In the genomic region with DNA sequence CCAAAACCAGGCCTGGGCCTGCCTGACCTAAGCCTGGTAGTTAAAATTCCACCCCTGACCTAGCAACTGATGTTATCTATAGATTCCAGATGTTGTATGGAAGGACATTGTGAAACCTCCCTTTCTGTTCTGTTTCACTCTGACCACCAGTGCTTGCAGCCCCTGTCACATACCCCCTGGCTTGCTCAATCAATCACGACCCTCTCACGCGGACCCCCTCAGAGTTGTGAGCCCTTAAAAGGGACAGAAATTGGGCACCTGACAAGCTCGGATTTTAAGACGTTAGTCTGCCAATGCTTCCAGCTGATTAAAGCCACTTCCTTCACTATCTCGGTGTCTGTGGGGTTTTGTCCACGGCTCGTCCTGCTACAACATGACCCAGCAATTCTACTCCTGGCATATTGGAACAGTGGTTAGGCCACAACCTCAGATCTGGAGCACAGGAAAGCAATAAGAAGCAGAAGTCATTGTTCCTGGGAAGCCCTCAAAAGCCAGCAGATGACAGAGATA, we compare ENCODE assay signal across 26 cellular contexts. TPM values are rescaled to one million over a fixed set of nuclear protein-coding genes. Genes with fewer than 3 reads are reported as not detected.
"Had no signal": no experiment of that assay in that cellular context is flagged by ENCODE, and none has a peak within 500 bp of the region (broad histone marks: within the 10 kb centered on the region; RNA-seq: fewer than 3 reads in every experiment).

No MANE protein-coding gene starts in this region.

- H3K27ac Mint-ChIP-seq: activated B cell treated with CpG ODN at 0.5 μM for 24 hours; activated CD4-positive, alpha-beta memory T cell treated with anti-CD3 and anti-CD28 coated beads for 36 hours; activated naive CD8-positive, alpha-beta T cell; activated T-helper 1 cell treated with anti-CD3 and anti-CD28 coated beads, Interleukin-12 subunit alpha, Interleukin-12 subunit beta, Interleukin-2, Interleukin-4 antibody, amounts not matched to agents 30 ng/mL and 10 ng/mL and 1 ng/mL, durations not matched to agents 14 hours and 24 hours and 36 hours; naive thymus-derived CD8-positive, alpha-beta T cell had no signal

- H3K4me3 Mint-ChIP-seq: activated B cell treated with CpG ODN at 0.5 μM for 24 hours; activated CD4-positive, alpha-beta memory T cell treated with anti-CD3 and anti-CD28 coated beads for 36 hours; activated naive CD8-positive, alpha-beta T cell; activated T-helper 1 cell treated with anti-CD3 and anti-CD28 coated beads, Interleukin-12 subunit alpha, Interleukin-12 subunit beta, Interleukin-2, Interleukin-4 antibody, amounts not matched to agents 30 ng/mL and 10 ng/mL and 1 ng/mL, durations not matched to agents 14 hours and 24 hours and 36 hours; naive thymus-derived CD8-positive, alpha-beta T cell had no signal

- H3K36me3 Mint-ChIP-seq: activated CD4-positive, alpha-beta memory T cell treated with anti-CD3 and anti-CD28 coated beads for 36 hours; naive thymus-derived CD8-positive, alpha-beta T cell had no signal

- FAIRE-seq: endothelial cell of umbilical vein had no signal

- H3K4me1 Mint-ChIP-seq: activated B cell treated with CpG ODN at 0.5 μM for 24 hours had no signal

- H3K9me3 ChIP-seq: esophagus squamous epithelium, prostate gland, right atrium auricular region, thyroid gland had no signal

- H3K36me3 ChIP-seq: cardiac muscle cell, esophagus squamous epithelium, prostate gland, right atrium auricular region, thyroid gland had no signal

- H3K9me3 Mint-ChIP-seq: activated B cell treated with CpG ODN at 0.5 μM for 24 hours; activated CD4-positive, alpha-beta memory T cell treated with anti-CD3 and anti-CD28 coated beads for 36 hours; activated T-helper 1 cell treated with anti-CD3 and anti-CD28 coated beads, Interleukin-12 subunit alpha, Interleukin-12 subunit beta, Interleukin-2, Interleukin-4 antibody, amounts not matched to agents 30 ng/mL and 10 ng/mL and 1 ng/mL, durations not matched to agents 14 hours and 24 hours and 36 hours had no signal

- H3K79me2 ChIP-seq: hepatocyte had no signal

- H3K4me3 ChIP-seq: cardiac muscle cell, esophagus squamous epithelium, hepatocyte, prostate gland, right atrium auricular region, thyroid gland had no signal

- H3K4me2 ChIP-seq: hepatocyte had no signal

- ATAC-seq: left cardiac atrium; naive thymus-derived CD8-positive, alpha-beta T cell had no signal

- DNase-seq: activated B cell treated with CpG ODN at 0.5 μM for 24 hours; activated CD4-positive, alpha-beta memory T cell treated with anti-CD3 and anti-CD28 coated beads for 36 hours; activated CD4-positive, alpha-beta T cell treated with anti-CD3 and anti-CD28 coated beads for 4 hours; activated T-cell treated with anti-CD3 and anti-CD28 coated beads for 4 hours; amniotic stem cell; dermis blood vessel endothelial cell; effector memory CD4-positive, alpha-beta T cell; esophagus squamous epithelium; left cardiac atrium; mesendoderm; naive thymus-derived CD8-positive, alpha-beta T cell; stimulated activated CD4-positive, alpha-beta T cell treated with anti-CD3 and anti-CD28 coated beads, Interleukin-12 subunit alpha, Interleukin-12 subunit beta, amount 100 ng/mL, for 4 hours; stimulated activated CD4-positive, alpha-beta T cell treated with anti-CD3 and anti-CD28 coated beads, Interleukin-1b, Interleukin-23, amount 100 ng/mL, for 48 hours; stimulated activated CD8-positive, alpha-beta memory T cell treated with anti-CD3 and anti-CD28 coated beads, Interleukin-4, amount 100 ng/mL, for 48 hours; stimulated activated naive CD4-positive, alpha-beta T cell; thyroid gland had no signal

- H3K4me1 ChIP-seq: esophagus squamous epithelium, prostate gland, right atrium auricular region, thyroid gland had no signal

- H3K27me3 ChIP-seq: cardiac muscle cell, esophagus squamous epithelium, hepatocyte, right atrium auricular region, thyroid gland had no signal

- H3K27ac ChIP-seq: cardiac muscle cell, esophagus squamous epithelium, hepatocyte, prostate gland, right atrium auricular region, thyroid gland had no signal

- H2AFZ ChIP-seq: hepatocyte had no signal

RNA-seq across cellular contexts. Expression of gene LHFPL4, which starts 36.7 kb away (rescaled TPM):
- total RNA-seq: activated B cell treated with CpG ODN at 0.5 μM for 24 hours; activated CD4-positive, alpha-beta memory T cell treated with anti-CD3 and anti-CD28 coated beads for 36 hours; activated T-helper 1 cell treated with anti-CD3 and anti-CD28 coated beads, Interleukin-12 subunit alpha, Interleukin-12 subunit beta, Interleukin-2, Interleukin-4 antibody, amounts not matched to agents 30 ng/mL and 10 ng/mL and 1 ng/mL, durations not matched to agents 14 hours and 24 hours and 36 hours; cardiac muscle cell; chondrocyte; dermis blood vessel endothelial cell; endothelial cell of umbilical vein; hepatocyte; left cardiac atrium; naive thymus-derived CD8-positive, alpha-beta T cell; osteocyte; right atrium auricular region; subcutaneous adipose tissue had no signal
- polyA plus RNA-seq: endothelial cell of umbilical vein had no signal
